In the genomic region with DNA sequence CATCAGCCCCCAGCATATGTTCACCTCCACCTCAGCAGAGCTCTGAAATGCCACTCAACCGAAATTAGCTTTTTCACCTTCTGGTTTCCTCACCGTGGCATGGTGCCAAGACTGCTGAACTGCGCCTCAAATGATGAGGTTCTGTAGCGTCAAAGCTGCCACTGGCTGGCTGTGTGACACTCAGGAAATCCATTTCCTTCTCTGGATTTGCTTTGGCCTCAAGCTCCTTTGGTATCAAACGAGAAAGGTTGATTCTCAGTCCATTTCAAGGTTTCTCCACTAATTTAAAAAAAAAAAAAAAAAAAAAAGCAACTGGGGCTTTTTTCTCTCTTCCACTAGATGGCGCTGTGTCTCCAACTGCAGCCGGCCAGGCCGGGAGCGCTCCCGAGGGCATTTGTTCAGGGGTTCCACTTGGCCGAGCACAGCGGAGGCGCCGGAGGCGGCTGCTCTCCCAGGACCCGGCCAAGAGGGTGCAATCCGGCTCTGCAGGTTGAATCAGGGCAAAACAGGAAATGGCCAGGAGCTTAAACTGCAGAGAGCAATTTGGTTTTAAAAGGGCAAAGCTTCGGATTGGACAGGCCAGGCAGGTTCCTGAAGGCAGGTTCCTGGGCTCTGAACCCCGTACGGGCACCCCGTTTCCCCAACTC, we compare ENCODE assay signal across 8 cellular contexts. TPM values are rescaled to one million over a fixed set of nuclear protein-coding genes. Genes with fewer than 3 reads are reported as not detected.
DNase-seq lines count a peak whose midpoint lies in the region; ATAC-seq and TF ChIP-seq lines count a peak whose summit lies in the region.

No MANE protein-coding gene starts in this region.

- DNase-seq in NAMALWA (ENCODE audit: low spot score) (peak; percentile 81), SK-MEL-5 (ENCODE audit: low read depth, low spot score) (peak; percentile 58), glutamatergic neuron (peak; percentile 85), posterior vena cava (ENCODE audit: low spot score) (peak; percentile 86), vagina (ENCODE audit: extremely low spot score in 2 of 2) (no peak)
- DNase-seq in activated naive CD4-positive, alpha-beta T cell treated with anti-CD3 and anti-CD28 coated beads for 36 hours, result peak; percentile 66

- peaks cover 21% of the 10 kb centered on the region for H3K27me3 Mint-ChIP-seq in activated naive CD4-positive, alpha-beta T cell treated with anti-CD3 and anti-CD28 coated beads for 36 hours (ENCODE audit: low read depth)
- peaks cover 4% of the 10 kb centered on the region for H3K27me3 Mint-ChIP-seq in glutamatergic neuron (ENCODE audit: unreplicated experiment)

- intact Hi-C loops in activated naive CD4-positive, alpha-beta T cell treated with anti-CD3 and anti-CD28 coated beads for 36 hours (cut with micrococcal nuclease), result loop anchor here (1.0 to 2.0 kb wide), 2 partner anchors 146 to 280 kb away; no protein-coding TSS in a partner anchor
- intact Hi-C loops in posterior vena cava (cut with DNase I) (loop anchor here (5.0 kb wide), 2 partner anchors 274 to 279 kb away; a partner anchor contains a TSS), vagina (cut with DNase I) (no loop called here)

- CTCF ChIA-PET in activated naive CD4-positive, alpha-beta T cell treated with anti-CD3 and anti-CD28 coated beads for 36 hours (lab: Charles Lee), result interaction anchor here (0.6 to 9.9 kb wide), 41 partner anchors 8 to 1086 kb away, joined by 3 to 98 read pairs (median 4); a partner anchor contains a TSS

- H3K9me3 Mint-ChIP-seq in activated naive CD4-positive, alpha-beta T cell treated with anti-CD3 and anti-CD28 coated beads for 36 hours, result no peaks in the 10 kb centered on the region
- no peaks in the 10 kb centered on the region for H3K9me3 Mint-ChIP-seq in glutamatergic neuron (ENCODE audit: unreplicated experiment)

- H3K9me3 ChIP-seq in ES-I3 (ENCODE audit: control insufficient read depth, insufficient read depth, low read length) (peaks cover 6% of the 10 kb centered on the region; the same call in 1 of the 2 replicates), vagina (no peaks in the 10 kb centered on the region)

- TF ChIP-seq POLR2A in vagina (IDR thresholded peaks at IDR 0.05), result no peak

- no peak overlapping the region for H3K4me3 Mint-ChIP-seq in activated naive CD4-positive, alpha-beta T cell treated with anti-CD3 and anti-CD28 coated beads for 36 hours
- peak overlapping the region; percentile 49 for H3K4me3 Mint-ChIP-seq in glutamatergic neuron (ENCODE audit: unreplicated experiment)

- H3K27ac Mint-ChIP-seq in activated naive CD4-positive, alpha-beta T cell treated with anti-CD3 and anti-CD28 coated beads for 36 hours, result no peak overlapping the region
- H3K27ac Mint-ChIP-seq in glutamatergic neuron (ENCODE audit: unreplicated experiment), result no peak overlapping the region

- no peak overlapping the region for H3K27ac ChIP-seq in vagina

- no peaks in the 10 kb centered on the region for H3K36me3 Mint-ChIP-seq in activated naive CD4-positive, alpha-beta T cell treated with anti-CD3 and anti-CD28 coated beads for 36 hours (ENCODE audit: low read depth)
- H3K36me3 Mint-ChIP-seq in glutamatergic neuron (ENCODE audit: unreplicated experiment), result no peaks in the 10 kb centered on the region

- peaks cover 11% of the 10 kb centered on the region for H3K4me1 ChIP-seq in ES-I3 (ENCODE audit: insufficient read depth, low read length)
- H3K4me1 ChIP-seq in vagina, result peaks cover 10% of the 10 kb centered on the region

- H3K4me1 Mint-ChIP-seq in activated naive CD4-positive, alpha-beta T cell treated with anti-CD3 and anti-CD28 coated beads for 36 hours (ENCODE audit: low read depth), result peaks cover 7% of the 10 kb centered on the region
- peaks cover 18% of the 10 kb centered on the region for H3K4me1 Mint-ChIP-seq in glutamatergic neuron (ENCODE audit: low read depth, unreplicated experiment)

- H3K36me3 ChIP-seq in ES-I3 (ENCODE audit: insufficient read depth, low read length), result no peaks in the 10 kb centered on the region
- no peaks in the 10 kb centered on the region for H3K36me3 ChIP-seq in vagina

- no peak for ATAC-seq in GM18873 (IDR thresholded peaks at IDR 0.05; ENCODE audit: low FRiP score, unreplicated experiment)

- no peaks in the 10 kb centered on the region for H3K27me3 ChIP-seq in vagina

- no peak overlapping the region for H3K4me3 ChIP-seq in vagina

- in situ Hi-C loops in SK-MEL-5 (cut with HindIII; ENCODE audit: low pct_unique_long_range_greater_than_20kb, low sequenced_read_pairs), result no loop called here

- peak; percentile 96 for TF ChIP-seq CTCF in glutamatergic neuron (IDR thresholded peaks at IDR 0.05; ENCODE audit: partially characterized antibody, unreplicated experiment)
- peak; percentile 25 to 69 (median 46) for TF ChIP-seq CTCF in vagina (IDR thresholded peaks at IDR 0.05)

- H3K9ac ChIP-seq in ES-I3 (ENCODE audit: low read depth, low read length), result peak overlapping the region; percentile 18

RNA-seq across cellular contexts. Expression of a gene that starts 26.5 kb away (rescaled TPM):
- total RNA-seq in SK-MEL-5 (2014; rRNA removed; shearing (Covaris generic)), result not detected in 2 replicates
- polyA plus RNA-seq in SK-MEL-5 (2015; cell fraction: cytosol; rRNA removed), result not detected in 2 replicates
- polyA plus RNA-seq in SK-MEL-5 (2015; cell fraction: nucleus; rRNA removed), result not detected in 2 replicates
- total RNA-seq in activated naive CD4-positive, alpha-beta T cell treated with anti-CD3 and anti-CD28 coated beads for 36 hours, result under 1 TPM; 0.94 to 0.95 TPM
- not detected for total RNA-seq in glutamatergic neuron (ENCODE audit: unreplicated experiment)
- total RNA-seq in posterior vena cava, result under 1 TPM; 0.14 to 0.24 TPM
- not detected for total RNA-seq in vagina

RNA-seq across cellular contexts. Expression of a gene that starts 26.9 kb away (rescaled TPM):
- 0.08 TPM in 1 of 2 replicates, not detected in the other for total RNA-seq in SK-MEL-5 (2014; rRNA removed; shearing (Covaris generic))
- polyA plus RNA-seq in SK-MEL-5 (2015; cell fraction: cytosol; rRNA removed), result 0.01 TPM in 1 of 2 replicates, not detected in the other
- polyA plus RNA-seq in SK-MEL-5 (2015; cell fraction: nucleus; rRNA removed), result not detected in 2 replicates
- under 1 TPM; 0.27 to 0.33 TPM for total RNA-seq in activated naive CD4-positive, alpha-beta T cell treated with anti-CD3 and anti-CD28 coated beads for 36 hours
- total RNA-seq in glutamatergic neuron (ENCODE audit: unreplicated experiment), result 0.49 TPM
- under 1 TPM; 0.29 to 0.60 TPM for total RNA-seq in posterior vena cava
- 0.49 TPM for total RNA-seq in vagina

Comparison
In these comparisons a context has a peak if more than half of its experiments do, and no peak if none do; other contexts are left out.
1. DNase-seq: peak in NAMALWA (single experiment), SK-MEL-5 (single experiment), activated naive CD4-positive, alpha-beta T cell treated with anti-CD3 and anti-CD28 coated beads for 36 hours (single experiment), glutamatergic neuron (single experiment) and posterior vena cava (single experiment); none in vagina (0 of 2).